12 cellular contexts compared by ENCODE assay signal in genomic region chr4:14125375-14126129, GRCh38.
DNase-seq lines count a peak whose midpoint lies in the region; ATAC-seq and TF ChIP-seq lines count a peak whose summit lies in the region.
"Had no signal": no experiment of that assay in that cellular context is flagged by ENCODE, and none has a peak within 500 bp of the region (broad histone marks: within the 10 kb centered on the region; RNA-seq: fewer than 3 reads in every experiment).

No MANE protein-coding gene starts in this region.

- TF ChIP-seq POLR2A in esophagus muscularis mucosa (IDR thresholded peaks at IDR 0.05; ENCODE audit: low read depth), result no peak

- H3K27me3 ChIP-seq in BLaER1 treated with 17β-estradiol and CSF1 and Interleukin-3, amounts not matched to agents 10 nM and 100 nM, result no peaks in the 10 kb centered on the region
- H3K27me3 ChIP-seq in OCI-LY3 (ENCODE audit: low read depth, low read length) (no peaks in the 10 kb centered on the region), esophagus muscularis mucosa (no peaks in the 10 kb centered on the region)
- H3K27me3 ChIP-seq: colonic mucosa, transverse colon had no signal

- TF ChIP-seq CTCF in OCI-LY3 (IDR thresholded peaks at IDR 0.05; ENCODE audit: low read depth, low read length), result no peak
- no peak for TF ChIP-seq CTCF in esophagus muscularis mucosa (IDR thresholded peaks at IDR 0.05)

- peak overlapping the region in 6 of 11 experiments; percentile 22 to 68 (median 54); a peak in 10 of 22 replicates for H3K9ac ChIP-seq in BLaER1 treated with 17β-estradiol and CSF1 and Interleukin-3, amounts not matched to agents 10 nM and 100 nM
- peak overlapping the region; percentile 39; the same call in 1 of the 2 replicates for H3K9ac ChIP-seq in OCI-LY3 (ENCODE audit: low read length)

- intact Hi-C loops in esophagus muscularis mucosa (cut with DNase I), result no loop called here

- 31% methylated on average over 1 of the region's 1 CpG for WGBS in esophagus muscularis mucosa

- TF ChIP-seq EP300 in esophagus muscularis mucosa (IDR thresholded peaks at IDR 0.05), result no peak

- H3K4me1 ChIP-seq in BLaER1 treated with 17β-estradiol and CSF1 and Interleukin-3, amounts not matched to agents 10 nM and 100 nM, result peaks cover 0 to 50% (median 23%) of the 10 kb centered on the region in 10 experiments; a peak in 15 of 20 replicates
- H3K4me1 ChIP-seq in OCI-LY3 (ENCODE audit: low read length) (peaks cover 27% of the 10 kb centered on the region), esophagus muscularis mucosa (no peaks in the 10 kb centered on the region)
- H3K4me1 ChIP-seq: colonic mucosa, transverse colon had no signal

- DNase-seq in glomerular visceral epithelial cell (ENCODE audit: extremely low spot score) (no peak), esophagus muscularis mucosa (ENCODE audit: extremely low spot score) (no peak), NCI-H774 (lab: John Stamatoyannopoulos, UW) (no peak)
- DNase-seq in activated T-cell treated with anti-CD3 and anti-CD28 coated beads, Interleukin-2, amount 50 U/mL, for 1 hour, result no peak
- DNase-seq: activated CD8-positive, alpha-beta memory T cell treated with anti-CD3 and anti-CD28 coated beads, Interleukin-2, amount 10 ng/mL, durations not matched to agents 7 days and 5 days; colonic mucosa; NK-92 treated with Interleukin-12 subunit alpha and Interleukin-12 subunit beta, amount 100 ng/mL, for 24 hours; transverse colon had no signal

- H4K20me1 ChIP-seq in BLaER1 treated with 17β-estradiol and CSF1 and Interleukin-3, amounts not matched to agents 10 nM and 100 nM, result no peaks in the 10 kb centered on the region
- H4K20me1 ChIP-seq in OCI-LY3 (ENCODE audit: insufficient read depth, low read length), result no peaks in the 10 kb centered on the region

- ATAC-seq in GM19395 (IDR thresholded peaks at IDR 0.05; ENCODE audit: unreplicated experiment) (peak; percentile 92), HG03039 (IDR thresholded peaks at IDR 0.05; ENCODE audit: unreplicated experiment) (peak; percentile 81)
- ATAC-seq: activated CD8-positive, alpha-beta memory T cell treated with anti-CD3 and anti-CD28 coated beads, Interleukin-2, amount 10 ng/mL, durations not matched to agents 7 days and 5 days had no signal

- no peaks in the 10 kb centered on the region for H3K79me2 ChIP-seq in OCI-LY3 (ENCODE audit: low read length)

- H3K9me3 ChIP-seq in BLaER1 treated with 17β-estradiol and CSF1 and Interleukin-3, amounts not matched to agents 10 nM and 100 nM (replicated peaks in 1 of 11), result peaks cover 0 to 42% (median 0%) of the 10 kb centered on the region in 11 experiments; a peak in 5 of 22 replicates
- H3K9me3 ChIP-seq in OCI-LY3 (ENCODE audit: insufficient read depth, low read length) (0 out of 2 replicates have a peak, but pooled peaks cover 4% of the 10 kb centered on the region), esophagus muscularis mucosa (no peaks in the 10 kb centered on the region)
- H3K9me3 ChIP-seq: colonic mucosa, transverse colon had no signal

- H3K4me3 ChIP-seq in BLaER1 treated with 17β-estradiol and CSF1 and Interleukin-3, amounts not matched to agents 10 nM and 100 nM, result no peak overlapping the region
- peak overlapping the region; percentile 38 for H3K4me3 ChIP-seq in OCI-LY3 (ENCODE audit: low read length)
- H3K4me3 ChIP-seq in esophagus muscularis mucosa, result no peak overlapping the region
- H3K4me3 ChIP-seq: colonic mucosa, transverse colon had no signal

- no peak overlapping the region for H2AFZ ChIP-seq in OCI-LY3 (ENCODE audit: low read depth, low read length)

- peak overlapping the region in 9 of 11 experiments; percentile 15 to 79 (median 63); a peak in 17 of 22 replicates for H3K4me2 ChIP-seq in BLaER1 treated with 17β-estradiol and CSF1 and Interleukin-3, amounts not matched to agents 10 nM and 100 nM
- peak overlapping the region; percentile 53 for H3K4me2 ChIP-seq in OCI-LY3 (ENCODE audit: low read length)

- peak overlapping the region; percentile 9 to 89 (median 76); a peak in 20 of 22 replicates for H3K27ac ChIP-seq in BLaER1 treated with 17β-estradiol and CSF1 and Interleukin-3, amounts not matched to agents 10 nM and 100 nM
- H3K27ac ChIP-seq in OCI-LY3 (ENCODE audit: low read length) (peak overlapping the region; percentile 92), esophagus muscularis mucosa (replicated peaks in 1 of 4) (no peak overlapping the region)
- H3K27ac ChIP-seq: colonic mucosa, transverse colon had no signal

- H3K36me3 ChIP-seq in BLaER1 treated with 17β-estradiol and CSF1 and Interleukin-3, amounts not matched to agents 10 nM and 100 nM, result no peaks in the 10 kb centered on the region
- H3K36me3 ChIP-seq in OCI-LY3 (replicated peaks; ENCODE audit: low read depth, low read length) (no peaks in the 10 kb centered on the region), esophagus muscularis mucosa (no peaks in the 10 kb centered on the region)
- H3K36me3 ChIP-seq: colonic mucosa, transverse colon had no signal

Comparison
In these comparisons a context has a peak if more than half of its experiments do, and no peak if none do; other contexts are left out.
1. H3K27ac ChIP-seq: peak in BLaER1 treated with 17β-estradiol and CSF1 and Interleukin-3, amounts not matched to agents 10 nM and 100 nM (11 of 11) and OCI-LY3 (single experiment); none in esophagus muscularis mucosa (0 of 4).